ENCODE assay signal across 15 cellular contexts in genomic region chr6:122180132-122180531, GRCh38.
A peak's percentile ranks its signal among the peaks of the same experiment; 100 is the strongest.
DNase-seq lines count a peak whose midpoint lies in the region; ATAC-seq and TF ChIP-seq lines count a peak whose summit lies in the region.
"Had no signal": no experiment of that assay in that cellular context is flagged by ENCODE, and none has a peak within 500 bp of the region (broad histone marks: within the 10 kb centered on the region; RNA-seq: fewer than 3 reads in every experiment).

No MANE protein-coding gene starts in this region.

- CTCF ChIA-PET in WTC11 (lab: Charles Lee) = no interaction called here
- CTCF ChIA-PET in activated CD4-positive, alpha-beta memory T cell treated with anti-CD3 and anti-CD28 coated beads, Interleukin-2, amount 10 ng/mL, durations not matched to agents 7 days and 5 days (lab: Charles Lee) = no interaction called here

- H3K36me3 Mint-ChIP-seq in WTC11 = no peaks in the 10 kb centered on the region
- H3K36me3 Mint-ChIP-seq in activated CD4-positive, alpha-beta memory T cell treated with anti-CD3 and anti-CD28 coated beads, Interleukin-2, amount 10 ng/mL, durations not matched to agents 7 days and 5 days (ENCODE audit: low read depth) = no peaks in the 10 kb centered on the region
- H3K36me3 Mint-ChIP-seq: IgD-negative memory B cell had no signal

- ATAC-seq in Right ventricle myocardium superior (ENCODE audit: poor library complexity) (peak; percentile 68), Right ventricle myocardium inferior (no peak), WTC11 (peak; percentile 55; the same call in 1 of the 2 replicates), GM21447 (IDR thresholded peaks at IDR 0.05; ENCODE audit: unreplicated experiment) (no peak), GM21390 (IDR thresholded peaks at IDR 0.05; ENCODE audit: unreplicated experiment) (no peak)

- no peak overlapping the region for H3K4me3 Mint-ChIP-seq in WTC11
- H3K4me3 Mint-ChIP-seq in activated CD4-positive, alpha-beta memory T cell treated with anti-CD3 and anti-CD28 coated beads, Interleukin-2, amount 10 ng/mL, durations not matched to agents 7 days and 5 days = no peak overlapping the region
- H3K4me3 Mint-ChIP-seq: IgD-negative memory B cell had no signal

- no peaks in the 10 kb centered on the region for H3K9me3 Mint-ChIP-seq in WTC11
- no peaks in the 10 kb centered on the region for H3K9me3 Mint-ChIP-seq in activated CD4-positive, alpha-beta memory T cell treated with anti-CD3 and anti-CD28 coated beads, Interleukin-2, amount 10 ng/mL, durations not matched to agents 7 days and 5 days
- H3K9me3 Mint-ChIP-seq: IgD-negative memory B cell had no signal

- no peaks in the 10 kb centered on the region; the same call in 1 of the 2 replicates for H3K27me3 Mint-ChIP-seq in WTC11 (ENCODE audit: low read depth)
- no peaks in the 10 kb centered on the region for H3K27me3 Mint-ChIP-seq in activated CD4-positive, alpha-beta memory T cell treated with anti-CD3 and anti-CD28 coated beads, Interleukin-2, amount 10 ng/mL, durations not matched to agents 7 days and 5 days
- H3K27me3 Mint-ChIP-seq: IgD-negative memory B cell had no signal

- H3K4me1 Mint-ChIP-seq in WTC11 = peaks cover 12% of the 10 kb centered on the region
- H3K4me1 Mint-ChIP-seq in activated CD4-positive, alpha-beta memory T cell treated with anti-CD3 and anti-CD28 coated beads, Interleukin-2, amount 10 ng/mL, durations not matched to agents 7 days and 5 days = no peaks in the 10 kb centered on the region
- H3K4me1 Mint-ChIP-seq: IgD-negative memory B cell had no signal

- no peak overlapping the region for H3K27ac Mint-ChIP-seq in WTC11
- H3K27ac Mint-ChIP-seq in activated CD4-positive, alpha-beta memory T cell treated with anti-CD3 and anti-CD28 coated beads, Interleukin-2, amount 10 ng/mL, durations not matched to agents 7 days and 5 days = no peak overlapping the region
- H3K27ac Mint-ChIP-seq: IgD-negative memory B cell had no signal

- TF ChIP-seq CTCF in WTC11 (IDR thresholded peaks at IDR 0.05) = no peak
- peak; percentile 41 for TF ChIP-seq CTCF in foreskin fibroblast (IDR thresholded peaks at IDR 0.05; ENCODE audit: low read depth, low read length)

- POLR2A ChIA-PET in WTC11 (lab: Charles Lee) = no interaction called here
- POLR2A ChIA-PET in activated CD4-positive, alpha-beta memory T cell treated with anti-CD3 and anti-CD28 coated beads, Interleukin-2, amount 10 ng/mL, durations not matched to agents 7 days and 5 days (lab: Charles Lee) = no interaction called here

- DNase-seq in Right ventricle myocardium superior (no peak), Right ventricle myocardium inferior (ENCODE audit: missing footprints) (no peak), WTC11 (ENCODE audit: low spot score) (no peak), foreskin fibroblast (peak; percentile 1 to 26), stromal cell of bone marrow (ENCODE audit: low read depth) (peak; percentile 16)
- no peak for DNase-seq in activated CD4-positive, alpha-beta memory T cell treated with anti-CD3 and anti-CD28 coated beads, Interleukin-2, amount 10 ng/mL, durations not matched to agents 7 days and 5 days
- DNase-seq: dorsolateral prefrontal cortex, lower lobe of right lung, NCI-H748 treated with DMSO at 0.1 percent for 48 hours, pancreas had no signal

- no peak overlapping the region for H3K4me3 ChIP-seq in foreskin fibroblast (ENCODE audit: low read depth in 1 of 2, low read length in 2 of 2)
- H3K4me3 ChIP-seq: dorsolateral prefrontal cortex, HAP-1, lower lobe of right lung, pancreas, SJSA1 had no signal

- intact Hi-C loops in Right ventricle myocardium superior (cut with DNase I) (loop anchor here (10.0 kb wide), 2 partner anchors 135 to 335 kb away; no protein-coding TSS in a partner anchor), Right ventricle myocardium inferior (cut with DNase I) (loop anchor here (5.0 to 10.0 kb wide), 4 partner anchors 143 to 845 kb away; partner anchors contain the start of gene TBC1D32)

TF ChIP-seq in WTC11, 78 proteins besides CTCF, POLR2A, EP300 and RAD21:
- no peak for TF ChIP-seq CBFB (CRISPR knock-in tag; IDR thresholded peaks at IDR 0.05; ENCODE audit: low read depth)
- TF ChIP-seq IRF2 (CRISPR knock-in tag; IDR thresholded peaks at IDR 0.05; ENCODE audit: borderline replicate concordance, low read depth) = no peak
- no peak for TF ChIP-seq NFATC4 (CRISPR knock-in tag; IDR thresholded peaks at IDR 0.05)
- no peak for TF ChIP-seq CDX4 (CRISPR knock-in tag; IDR thresholded peaks at IDR 0.05; ENCODE audit: borderline replicate concordance)
- no peak for TF ChIP-seq PREB (CRISPR knock-in tag; IDR thresholded peaks at IDR 0.05; ENCODE audit: borderline replicate concordance)
- TF ChIP-seq TEAD4 (CRISPR knock-in tag; IDR thresholded peaks at IDR 0.05) = no peak
- TF ChIP-seq ZNF532 (CRISPR knock-in tag; IDR thresholded peaks at IDR 0.05; ENCODE audit: borderline replicate concordance) = no peak
- no peak for TF ChIP-seq ZNF263 (CRISPR knock-in tag; IDR thresholded peaks at IDR 0.05; ENCODE audit: low read depth)
- TF ChIP-seq ESRRA (CRISPR knock-in tag; IDR thresholded peaks at IDR 0.05; ENCODE audit: borderline replicate concordance) = no peak
- TF ChIP-seq ZNF121 (CRISPR knock-in tag; IDR thresholded peaks at IDR 0.05) = no peak
- TF ChIP-seq SOX15 (CRISPR knock-in tag; IDR thresholded peaks at IDR 0.05) = no peak
- TF ChIP-seq JAZF1 (CRISPR knock-in tag; IDR thresholded peaks at IDR 0.05) = no peak
- no peak for TF ChIP-seq USF2 (CRISPR knock-in tag; IDR thresholded peaks at IDR 0.05)
- no peak for TF ChIP-seq ZNF671 (CRISPR knock-in tag; IDR thresholded peaks at IDR 0.05)
- no peak for TF ChIP-seq ATF2 (CRISPR knock-in tag; IDR thresholded peaks at IDR 0.05; ENCODE audit: borderline replicate concordance, low read depth)
- TF ChIP-seq FOXK1 (CRISPR knock-in tag; IDR thresholded peaks at IDR 0.05) = no peak

Comparison
In these comparisons a context has a peak if more than half of its experiments do, and no peak if none do; other contexts are left out.
1. ATAC-seq: peak in Right ventricle myocardium superior (single experiment) and WTC11 (single experiment); none in Right ventricle myocardium inferior (single experiment), GM21447 (single experiment) and GM21390 (single experiment).
2. DNase-seq: peak in foreskin fibroblast (2 of 2) and stromal cell of bone marrow (single experiment); none in Right ventricle myocardium superior (single experiment), Right ventricle myocardium inferior (single experiment), WTC11 (single experiment) and activated CD4-positive, alpha-beta memory T cell treated with anti-CD3 and anti-CD28 coated beads, Interleukin-2, amount 10 ng/mL, durations not matched to agents 7 days and 5 days (single experiment).